Comparison of ENCODE assay signal across 1 cellular context in the genomic region with DNA sequence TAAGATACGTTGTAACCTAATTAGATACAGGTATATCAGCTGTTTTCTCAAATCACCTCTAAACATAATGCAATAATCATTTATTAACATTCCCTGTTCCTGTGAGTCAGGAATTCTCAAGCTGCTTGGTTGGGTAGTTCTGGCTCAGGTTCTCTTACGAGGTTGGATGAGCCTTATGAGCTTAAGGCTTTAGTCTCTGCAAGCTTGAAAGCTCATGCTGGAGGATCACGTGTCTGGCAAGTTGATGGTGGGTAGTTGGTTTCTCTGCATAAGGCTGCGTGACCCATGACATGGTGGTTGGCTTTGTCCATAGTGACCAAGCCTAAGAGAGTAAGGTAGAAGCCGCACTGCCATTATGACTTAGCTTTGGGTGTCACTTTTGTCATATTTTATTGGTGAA.
TF ChIP-seq lines count a peak whose summit lies in the region.

No MANE protein-coding gene starts in this region.

TF ChIP-seq in GM23338, 12 proteins besides CTCF, POLR2A, EP300 and RAD21 (continued from another document):
- TF ChIP-seq POLR2AphosphoS5 (IDR thresholded peaks at IDR 0.05; ENCODE audit: low read depth) (no peak), NANOG (IDR thresholded peaks at IDR 0.05; ENCODE audit: borderline replicate concordance) (no peak), CREB1 (CRISPR knock-in tag; IDR thresholded peaks at IDR 0.05; ENCODE audit: low read depth) (no peak)
